Comparison of ENCODE assay signal across 1 cellular context in the genomic region with DNA sequence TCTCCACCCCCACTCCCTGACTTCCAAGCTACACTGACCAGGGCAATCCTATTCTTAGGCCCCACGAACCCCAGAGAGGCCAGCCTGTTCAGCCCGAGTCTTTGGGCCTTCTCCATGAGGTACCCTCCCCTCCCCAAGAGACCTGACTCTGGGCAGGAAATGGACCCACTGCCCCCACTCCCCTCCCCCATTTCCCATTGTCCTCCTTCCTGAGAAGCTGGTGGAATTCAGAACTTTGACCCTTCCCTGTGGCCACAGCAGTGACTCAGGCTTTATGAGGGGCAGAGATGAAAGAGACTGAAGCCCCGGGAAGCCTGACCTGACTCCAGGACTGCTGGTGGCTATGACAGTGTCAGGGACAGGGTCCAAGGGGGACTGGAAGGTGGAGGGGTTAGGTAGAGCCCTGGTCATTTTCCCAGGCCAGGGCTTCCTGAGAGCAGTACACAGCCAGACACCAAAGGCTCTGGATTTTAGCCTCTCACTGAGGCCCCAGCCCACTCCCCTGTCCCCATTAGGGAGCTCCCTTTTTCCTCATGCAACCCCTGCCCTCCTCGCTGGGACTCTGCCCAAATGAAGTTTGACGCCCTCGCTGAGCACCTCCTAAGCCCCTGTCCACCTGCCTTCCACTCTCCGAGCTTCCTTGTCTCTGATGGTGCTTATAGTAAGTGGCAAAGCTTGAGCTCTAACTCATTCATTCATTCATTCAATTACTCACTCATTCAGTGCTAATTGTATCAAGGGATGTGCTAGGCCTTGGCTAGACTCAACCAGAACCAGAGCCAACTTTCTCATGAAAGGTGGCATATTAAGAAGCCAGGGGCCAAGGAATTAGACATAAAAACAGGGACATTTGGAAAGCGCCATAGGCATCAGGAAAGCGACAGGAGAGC.
A peak's percentile ranks its signal among the peaks of the same experiment; 100 is the strongest.
TF ChIP-seq lines count a peak whose summit lies in the region.

No MANE protein-coding gene starts in this region.

TF ChIP-seq in HepG2, 621 proteins besides CTCF, POLR2A, EP300 and RAD21 (continued from another document):
- TF ChIP-seq ATF6 (CRISPR knock-in tag; conservative IDR thresholded peaks at IDR 0.05) (peak; percentile 90; the same call in 1 of the 2 replicates), DMAP1 (CRISPR knock-in tag; IDR thresholded peaks at IDR 0.05) (peak; percentile 80; the same call in 1 of the 2 replicates)
